24 cellular contexts compared by ENCODE assay signal in the genomic region with DNA sequence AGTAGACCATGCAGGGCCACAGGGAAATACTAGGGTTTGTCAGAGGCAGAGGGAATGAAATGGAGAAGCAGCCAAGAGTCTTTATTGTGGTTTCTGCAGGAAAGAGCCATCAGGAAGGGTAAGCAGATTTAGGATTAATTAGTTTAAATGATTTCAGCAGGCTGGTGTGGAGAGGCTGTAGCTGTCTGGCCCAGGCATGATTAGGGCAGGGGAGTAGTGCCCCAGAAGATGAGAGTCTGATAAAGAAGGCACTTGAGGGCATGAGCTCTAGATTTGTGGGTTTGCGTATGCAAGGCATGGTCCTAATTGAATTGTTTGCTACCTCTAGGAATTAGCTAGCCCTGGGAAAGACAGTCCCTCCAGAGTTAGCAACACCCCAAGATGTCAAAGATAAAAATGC.
"Had no signal": no experiment of that assay in that cellular context is flagged by ENCODE, and none has a peak within 500 bp of the region (broad histone marks: within the 10 kb centered on the region; RNA-seq: fewer than 3 reads in every experiment).

No MANE protein-coding gene starts in this region.

- H3K4me1 ChIP-seq: colonic mucosa, gastroesophageal sphincter had no signal

- H3K27ac ChIP-seq: colonic mucosa, epithelial cell of prostate, esophagus squamous epithelium, gastroesophageal sphincter, heart right ventricle had no signal

- H3K27me3 ChIP-seq: colonic mucosa, esophagus squamous epithelium, gastroesophageal sphincter had no signal

- H3K4me3 ChIP-seq: colonic mucosa, esophagus squamous epithelium, gastroesophageal sphincter, heart right ventricle had no signal

- H3K36me3 ChIP-seq: colonic mucosa, esophagus squamous epithelium, gastroesophageal sphincter, heart right ventricle had no signal

- H3K9me3 ChIP-seq: colonic mucosa, esophagus squamous epithelium had no signal

- DNase-seq: activated CD4-positive, alpha-beta T cell treated with anti-CD3 and anti-CD28 coated beads for 48 hours; activated CD4-positive, alpha-beta T cell treated with anti-CD3 and anti-CD28 coated beads, Interleukin-2, amount 50 U/mL, for 1 hour; activated CD4-positive, alpha-beta T cell treated with anti-CD3 and anti-CD28 coated beads, Interleukin-2, amount 50 U/mL, for 48 hours; activated CD8-positive, alpha-beta memory T cell treated with anti-CD3 and anti-CD28 coated beads for 24 hours; activated CD8-positive, alpha-beta T cell treated with anti-CD3 and anti-CD28 coated beads for 36 hours; activated effector memory CD4-positive, alpha-beta T cell treated with Interleukin-2 at 50 U/mL for 16 hours; activated gamma-delta T cell treated with Interleukin-2 at 50 U/mL for 16 hours; activated naive CD4-positive, alpha-beta T cell treated with anti-CD3 and anti-CD28 coated beads, Interleukin-2, amount 50 U/mL, for 16 hours; activated naive CD4-positive, alpha-beta T cell treated with Interleukin-2 at 50 U/mL for 16 hours; activated T-cell treated with anti-CD3 and anti-CD28 coated beads, Interleukin-2, amount 50 U/mL, for 4 hours; amniotic stem cell; anterior cingulate cortex; central memory CD4-positive, alpha-beta T cell; cerebellar nuclear complex; colonic mucosa; effector CD8-positive, alpha-beta T cell; esophagus squamous epithelium; foreskin melanocyte; heart right ventricle; hippocampal formation; T-helper 17 cell; T1000 had no signal
